Comparison of ENCODE assay signal across 1 cellular context in the genomic region with DNA sequence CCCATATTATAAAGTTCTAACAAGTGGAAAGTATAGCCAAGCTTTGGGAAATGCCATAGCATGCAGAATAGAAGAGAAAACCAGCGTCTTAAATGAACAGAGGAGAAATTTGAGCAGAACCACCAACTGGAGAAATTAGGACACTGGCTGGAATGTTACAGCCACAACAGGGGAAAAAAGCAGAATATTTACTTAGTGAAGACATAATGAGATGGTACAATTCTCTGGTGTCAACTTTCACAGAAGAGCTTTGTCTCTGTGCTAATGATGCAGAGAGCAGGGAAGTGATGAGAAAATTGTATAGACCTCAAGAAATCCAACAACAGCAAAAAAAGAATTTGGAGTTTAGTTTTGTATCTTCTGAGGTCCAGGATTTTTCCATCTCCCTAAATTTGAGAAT.
TF ChIP-seq lines count a peak whose summit lies in the region.

No MANE protein-coding gene starts in this region.

TF ChIP-seq in HepG2, 621 proteins besides CTCF, POLR2A, EP300 and RAD21 (continued from another document):
- TF ChIP-seq, protein P1, sequence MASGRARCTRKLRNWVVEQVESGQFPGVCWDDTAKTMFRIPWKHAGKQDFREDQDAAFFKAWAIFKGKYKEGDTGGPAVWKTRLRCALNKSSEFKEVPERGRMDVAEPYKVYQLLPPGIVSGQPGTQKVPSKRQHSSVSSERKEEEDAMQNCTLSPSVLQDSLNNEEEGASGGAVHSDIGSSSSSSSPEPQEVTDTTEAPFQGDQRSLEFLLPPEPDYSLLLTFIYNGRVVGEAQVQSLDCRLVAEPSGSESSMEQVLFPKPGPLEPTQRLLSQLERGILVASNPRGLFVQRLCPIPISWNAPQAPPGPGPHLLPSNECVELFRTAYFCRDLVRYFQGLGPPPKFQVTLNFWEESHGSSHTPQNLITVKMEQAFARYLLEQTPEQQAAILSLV (CRISPR knock-in tag; IDR thresholded peaks at IDR 0.05; ENCODE audit: borderline replicate concordance): no peak
- TF ChIP-seq, protein P2, sequence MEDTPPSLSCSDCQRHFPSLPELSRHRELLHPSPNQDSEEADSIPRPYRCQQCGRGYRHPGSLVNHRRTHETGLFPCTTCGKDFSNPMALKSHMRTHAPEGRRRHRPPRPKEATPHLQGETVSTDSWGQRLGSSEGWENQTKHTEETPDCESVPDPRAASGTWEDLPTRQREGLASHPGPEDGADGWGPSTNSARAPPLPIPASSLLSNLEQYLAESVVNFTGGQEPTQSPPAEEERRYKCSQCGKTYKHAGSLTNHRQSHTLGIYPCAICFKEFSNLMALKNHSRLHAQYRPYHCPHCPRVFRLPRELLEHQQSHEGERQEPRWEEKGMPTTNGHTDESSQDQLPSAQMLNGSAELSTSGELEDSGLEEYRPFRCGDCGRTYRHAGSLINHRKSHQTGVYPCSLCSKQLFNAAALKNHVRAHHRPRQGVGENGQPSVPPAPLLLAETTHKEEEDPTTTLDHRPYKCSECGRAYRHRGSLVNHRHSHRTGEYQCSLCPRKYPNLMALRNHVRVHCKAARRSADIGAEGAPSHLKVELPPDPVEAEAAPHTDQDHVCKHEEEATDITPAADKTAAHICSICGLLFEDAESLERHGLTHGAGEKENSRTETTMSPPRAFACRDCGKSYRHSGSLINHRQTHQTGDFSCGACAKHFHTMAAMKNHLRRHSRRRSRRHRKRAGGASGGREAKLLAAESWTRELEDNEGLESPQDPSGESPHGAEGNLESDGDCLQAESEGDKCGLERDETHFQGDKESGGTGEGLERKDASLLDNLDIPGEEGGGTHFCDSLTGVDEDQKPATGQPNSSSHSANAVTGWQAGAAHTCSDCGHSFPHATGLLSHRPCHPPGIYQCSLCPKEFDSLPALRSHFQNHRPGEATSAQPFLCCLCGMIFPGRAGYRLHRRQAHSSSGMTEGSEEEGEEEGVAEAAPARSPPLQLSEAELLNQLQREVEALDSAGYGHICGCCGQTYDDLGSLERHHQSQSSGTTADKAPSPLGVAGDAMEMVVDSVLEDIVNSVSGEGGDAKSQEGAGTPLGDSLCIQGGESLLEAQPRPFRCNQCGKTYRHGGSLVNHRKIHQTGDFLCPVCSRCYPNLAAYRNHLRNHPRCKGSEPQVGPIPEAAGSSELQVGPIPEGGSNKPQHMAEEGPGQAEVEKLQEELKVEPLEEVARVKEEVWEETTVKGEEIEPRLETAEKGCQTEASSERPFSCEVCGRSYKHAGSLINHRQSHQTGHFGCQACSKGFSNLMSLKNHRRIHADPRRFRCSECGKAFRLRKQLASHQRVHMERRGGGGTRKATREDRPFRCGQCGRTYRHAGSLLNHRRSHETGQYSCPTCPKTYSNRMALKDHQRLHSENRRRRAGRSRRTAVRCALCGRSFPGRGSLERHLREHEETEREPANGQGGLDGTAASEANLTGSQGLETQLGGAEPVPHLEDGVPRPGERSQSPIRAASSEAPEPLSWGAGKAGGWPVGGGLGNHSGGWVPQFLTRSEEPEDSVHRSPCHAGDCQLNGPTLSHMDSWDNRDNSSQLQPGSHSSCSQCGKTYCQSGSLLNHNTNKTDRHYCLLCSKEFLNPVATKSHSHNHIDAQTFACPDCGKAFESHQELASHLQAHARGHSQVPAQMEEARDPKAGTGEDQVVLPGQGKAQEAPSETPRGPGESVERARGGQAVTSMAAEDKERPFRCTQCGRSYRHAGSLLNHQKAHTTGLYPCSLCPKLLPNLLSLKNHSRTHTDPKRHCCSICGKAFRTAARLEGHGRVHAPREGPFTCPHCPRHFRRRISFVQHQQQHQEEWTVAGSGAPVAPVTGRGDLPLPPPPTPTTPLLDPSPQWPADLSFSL (CRISPR knock-in tag; IDR thresholded peaks at IDR 0.05): no peak
- TF ChIP-seq MEIS2 (CRISPR knock-in tag; IDR thresholded peaks at IDR 0.05): no peak
- TF ChIP-seq ETV6 (CRISPR knock-in tag; conservative IDR thresholded peaks at IDR 0.05): no peak
- TF ChIP-seq SNAPC5 (CRISPR knock-in tag; IDR thresholded peaks at IDR 0.05; ENCODE audit: borderline replicate concordance): no peak
- TF ChIP-seq ZFP36L1 (CRISPR knock-in tag; IDR thresholded peaks at IDR 0.05): no peak
- no peak for TF ChIP-seq ZNF333 (CRISPR knock-in tag; IDR thresholded peaks at IDR 0.05; ENCODE audit: borderline replicate concordance)
- TF ChIP-seq, protein P3, sequence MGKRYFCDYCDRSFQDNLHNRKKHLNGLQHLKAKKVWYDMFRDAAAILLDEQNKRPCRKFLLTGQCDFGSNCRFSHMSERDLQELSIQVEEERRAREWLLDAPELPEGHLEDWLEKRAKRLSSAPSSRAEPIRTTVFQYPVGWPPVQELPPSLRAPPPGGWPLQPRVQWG (CRISPR knock-in tag; IDR thresholded peaks at IDR 0.05; ENCODE audit: borderline replicate concordance, low read depth): no peak
- no peak for TF ChIP-seq ZNF639 (CRISPR knock-in tag; conservative IDR thresholded peaks at IDR 0.05)
